In the genomic region with DNA sequence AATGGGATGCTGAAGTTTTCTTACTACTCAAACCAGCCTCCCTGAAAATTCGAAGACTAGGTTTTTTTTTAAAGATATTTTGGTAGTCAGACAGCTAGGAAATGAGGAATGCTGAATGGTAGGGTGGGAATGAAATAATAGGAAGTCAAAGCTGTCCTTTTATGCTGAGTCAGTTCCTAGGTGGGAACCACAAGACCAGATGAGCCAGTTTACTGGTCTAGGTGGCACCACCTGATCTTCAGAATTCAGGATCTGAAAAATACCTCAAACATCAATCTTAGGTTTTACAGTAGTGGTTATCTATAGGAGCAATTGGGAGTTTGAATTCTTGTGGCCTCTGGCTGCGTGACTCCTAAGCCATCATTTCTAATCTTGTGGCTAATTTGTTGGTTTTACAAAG, we compare ENCODE assay signal across 22 cellular contexts.
DNase-seq lines count a peak whose midpoint lies in the region; ATAC-seq and TF ChIP-seq lines count a peak whose summit lies in the region.
"Had no signal": no experiment of that assay in that cellular context is flagged by ENCODE, and none has a peak within 500 bp of the region (broad histone marks: within the 10 kb centered on the region; RNA-seq: fewer than 3 reads in every experiment).

No MANE protein-coding gene starts in this region.

- peaks cover 46% of the 10 kb centered on the region for H3K9me3 Mint-ChIP-seq in WTC11
- H3K9me3 Mint-ChIP-seq: stimulated activated effector memory CD8-positive, alpha-beta T cell treated with anti-CD3 and anti-CD28 coated beads, Interleukin-12 subunit alpha, Interleukin-12 subunit beta, amount 100 ng/mL, for 72 hours had no signal

- in situ Hi-C loops in gastrocnemius medialis (cut with MboI; ENCODE audit: low sequenced_read_pairs in 4 of 4), result no loop called here

- no peaks in the 10 kb centered on the region for H3K27me3 ChIP-seq in gastrocnemius medialis
- H3K27me3 ChIP-seq: cardiac muscle cell, vagina had no signal

- ATAC-seq in GM18867 (IDR thresholded peaks at IDR 0.05; ENCODE audit: unreplicated experiment) (peak; percentile 13), WTC11 (no peak), gastrocnemius medialis (no peak)
- ATAC-seq: stimulated activated effector memory CD8-positive, alpha-beta T cell treated with anti-CD3 and anti-CD28 coated beads, Interleukin-12 subunit alpha, Interleukin-12 subunit beta, amount 100 ng/mL, for 72 hours had no signal

- no peak overlapping the region for H3K4me3 ChIP-seq in fibroblast of pulmonary artery (replicated peaks; ENCODE audit: low read depth, low read length)
- H3K4me3 ChIP-seq in gastrocnemius medialis, result no peak overlapping the region
- H3K4me3 ChIP-seq: cardiac muscle cell, vagina had no signal

- H3K4me1 ChIP-seq in gastrocnemius medialis, result no peaks in the 10 kb centered on the region
- H3K4me1 ChIP-seq: vagina had no signal

- no peak overlapping the region for H3K4me3 Mint-ChIP-seq in WTC11
- H3K4me3 Mint-ChIP-seq: endodermal cell; HFFc6; stimulated activated effector memory CD8-positive, alpha-beta T cell treated with anti-CD3 and anti-CD28 coated beads, Interleukin-12 subunit alpha, Interleukin-12 subunit beta, amount 100 ng/mL, for 72 hours had no signal

- CTCF ChIA-PET in WTC11 (lab: Charles Lee), result interaction anchor here (1.2 to 2.3 kb wide), 3 partner anchors 28 to 316 kb away, joined by 5 to 10 read pairs (median 6); no protein-coding TSS in a partner anchor

- TF ChIP-seq CTCF in WTC11 (IDR thresholded peaks at IDR 0.05) (no peak), fibroblast of pulmonary artery (IDR thresholded peaks at IDR 0.05; ENCODE audit: low read length, missing control alignments) (no peak), gastrocnemius medialis (IDR thresholded peaks at IDR 0.05 in 4 of 5, conservative IDR thresholded peaks at IDR 0.05 in 1 of 5) (no peak)

- H3K27ac Mint-ChIP-seq in WTC11, result 0 out of 2 replicates have a peak overlapping the region, but pooled peaks have one; percentile 7
- H3K27ac Mint-ChIP-seq: endodermal cell; HFFc6; stimulated activated effector memory CD8-positive, alpha-beta T cell treated with anti-CD3 and anti-CD28 coated beads, Interleukin-12 subunit alpha, Interleukin-12 subunit beta, amount 100 ng/mL, for 72 hours had no signal

- H3K36me3 Mint-ChIP-seq in WTC11, result peaks cover 31% of the 10 kb centered on the region
- H3K36me3 Mint-ChIP-seq: stimulated activated effector memory CD8-positive, alpha-beta T cell treated with anti-CD3 and anti-CD28 coated beads, Interleukin-12 subunit alpha, Interleukin-12 subunit beta, amount 100 ng/mL, for 72 hours had no signal

- intact Hi-C loops in gastrocnemius medialis (cut with DNase I; ENCODE audit: low total_unique reads), result no loop called here

- no peaks in the 10 kb centered on the region for H3K9me3 ChIP-seq in gastrocnemius medialis
- H3K9me3 ChIP-seq: vagina had no signal

- no peak for TF ChIP-seq POLR2A in gastrocnemius medialis (IDR thresholded peaks at IDR 0.05)

- POLR2A ChIA-PET in WTC11 (lab: Charles Lee), result no interaction called here

- DNase-seq in HT1080 (ENCODE audit: low read depth) (peak; percentile 93), WTC11 (ENCODE audit: low spot score) (no peak), fibroblast of pulmonary artery (ENCODE audit: low read depth) (peak; percentile 46), NCI-H2171 (lab: John Stamatoyannopoulos, UW) (no peak), substantia nigra (lab: John Stamatoyannopoulos, UW) (no peak), gastrocnemius medialis (no peak)
- DNase-seq in stimulated activated naive CD4-positive, alpha-beta T cell treated with Interleukin-2 at 50 U/mL for 16 hours (lab: John Stamatoyannopoulos, UW), result no peak
- DNase-seq: activated CD4-positive, alpha-beta T cell treated with anti-CD3 and anti-CD28 coated beads for 1 hour; activated naive CD4-positive, alpha-beta T cell treated with Interleukin-2 at 50 U/mL for 16 hours; activated T-cell treated with anti-CD3 and anti-CD28 coated beads, Interleukin-2, amount 50 U/mL, for 48 hours; cortex of kidney; endodermal cell; HFFc6; hippocampal formation; NCI-H1105; NCI-H2107; NCI-H524 treated with DMSO at 0.1 percent for 48 hours; T1000 had no signal

- H3K27ac ChIP-seq in substantia nigra (ENCODE audit: low read depth, low read length, poor library complexity, severe bottlenecking) (no peak overlapping the region), gastrocnemius medialis (no peak overlapping the region)
- H3K27ac ChIP-seq: cardiac muscle cell, vagina had no signal

- peaks cover 31% of the 10 kb centered on the region for H3K4me1 Mint-ChIP-seq in WTC11
- H3K4me1 Mint-ChIP-seq: stimulated activated effector memory CD8-positive, alpha-beta T cell treated with anti-CD3 and anti-CD28 coated beads, Interleukin-12 subunit alpha, Interleukin-12 subunit beta, amount 100 ng/mL, for 72 hours had no signal

- no peaks in the 10 kb centered on the region for H3K27me3 Mint-ChIP-seq in WTC11 (ENCODE audit: low read depth)

- no peaks in the 10 kb centered on the region for H3K36me3 ChIP-seq in gastrocnemius medialis
- H3K36me3 ChIP-seq: cardiac muscle cell, vagina had no signal

TF ChIP-seq in WTC11, 78 proteins besides CTCF, POLR2A, EP300 and RAD21:
- no peak for TF ChIP-seq FOXJ3 (CRISPR knock-in tag; IDR thresholded peaks at IDR 0.05; ENCODE audit: borderline replicate concordance)

Comparison
In these comparisons a context has a peak if more than half of its experiments do, and no peak if none do; other contexts are left out.
1. DNase-seq: peak in HT1080 (single experiment) and fibroblast of pulmonary artery (single experiment); none in WTC11 (single experiment), NCI-H2171 (single experiment), substantia nigra (0 of 49), gastrocnemius medialis (0 of 2) and stimulated activated naive CD4-positive, alpha-beta T cell treated with Interleukin-2 at 50 U/mL for 16 hours (single experiment).